In the genomic region with DNA sequence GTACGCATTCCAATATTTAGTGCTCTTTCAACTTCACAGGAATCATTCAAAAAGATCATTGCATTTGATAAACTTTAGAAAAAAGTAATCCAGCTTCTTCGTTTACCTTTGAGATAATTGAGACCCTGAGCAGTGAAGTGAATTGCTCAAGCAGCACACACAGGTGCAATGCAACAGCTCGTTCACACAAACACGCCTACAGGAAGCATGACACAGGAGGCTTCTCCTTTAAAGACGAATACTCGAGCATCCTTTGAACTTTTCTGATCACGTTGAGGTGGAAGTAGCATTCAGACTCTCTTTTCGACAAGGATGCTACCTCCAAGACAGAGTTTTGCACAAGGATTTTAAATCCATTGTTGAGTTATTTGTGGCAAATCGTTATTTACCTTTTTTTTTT, we compare ENCODE assay signal across 14 cellular contexts. TPM values are rescaled to one million over a fixed set of nuclear protein-coding genes. Genes with fewer than 3 reads are reported as not detected.
DNase-seq lines count a peak whose midpoint lies in the region; ATAC-seq, FAIRE-seq and TF ChIP-seq lines count a peak whose summit lies in the region.
"Had no signal": no experiment of that assay in that cellular context is flagged by ENCODE, and none has a peak within 500 bp of the region (broad histone marks: within the 10 kb centered on the region; RNA-seq: fewer than 3 reads in every experiment).

No MANE protein-coding gene starts in this region.

- no peak for TF ChIP-seq POLR2A in K562 (conservative IDR thresholded peaks at IDR 0.05)

- no peaks in the 10 kb centered on the region for H3F3A ChIP-seq in PC-3 (ENCODE audit: low read length, unreplicated experiment)

- no peak for DNase-seq in stimulated activated naive CD8-positive, alpha-beta T cell treated with anti-CD3 and anti-CD28 coated beads, Interleukin-15, Interleukin-2, amounts not matched to agents 100 U/mL and 50 U/mL, for 24 hours
- peak; percentile 27 for DNase-seq in activated CD4-positive, alpha-beta T cell treated with anti-CD3 and anti-CD28 coated beads, Interleukin-2, amount 50 U/mL, for 1 hour
- DNase-seq in K562 (ENCODE audit: extremely low read depth in 1 of 4, low spot score in 3 of 4) (no peak), PC-3 (no peak), tibial artery (no peak)
- DNase-seq: esophagus squamous epithelium, head of caudate nucleus, NCI-H1105, NCI-H2227 treated with DMSO at 0.1 percent for 48 hours, nephron progenitor cell, SHP77 treated with DMSO at 0.1 percent for 48 hours had no signal

- H3K9me1 ChIP-seq in K562 (ENCODE audit: control insufficient read depth, insufficient read depth, low read length), result no peaks in the 10 kb centered on the region

- H3K79me2 ChIP-seq in K562 (ENCODE audit: control insufficient read depth, insufficient read depth, low read length), result no peaks in the 10 kb centered on the region
- no peaks in the 10 kb centered on the region for H3K79me2 ChIP-seq in PC-3 (ENCODE audit: low read length)

- no peaks in the 10 kb centered on the region for H3K27me3 Mint-ChIP-seq in stimulated activated naive CD8-positive, alpha-beta T cell treated with anti-CD3 and anti-CD28 coated beads, Interleukin-15, Interleukin-2, amounts not matched to agents 100 ng/mL and 50 ng/mL, for 24 hours

- TF ChIP-seq EP300 in K562 (IDR thresholded peaks at IDR 0.05; ENCODE audit: low read length), result no peak

- no peaks in the 10 kb centered on the region for H3K4me1 ChIP-seq in K562 (replicated peaks in 1 of 2; ENCODE audit: control insufficient read depth in 2 of 2, insufficient read depth in 2 of 2, low read length in 2 of 2)
- peaks cover 7% of the 10 kb centered on the region; the same call in 1 of the 2 replicates for H3K4me1 ChIP-seq in PC-3 (ENCODE audit: insufficient read depth, low read length)
- peaks cover 0 to 16% (median 14%) of the 10 kb centered on the region in 4 donors for H3K4me1 ChIP-seq in tibial artery
- H3K4me1 ChIP-seq: esophagus squamous epithelium had no signal

- in situ Hi-C loops in K562 (cut with MboI), result loop anchor here (10.0 to 25.0 kb wide), 5 partner anchors 652 to 1402 kb away; no protein-coding TSS in a partner anchor

- H3K36me3 ChIP-seq in K562 (ENCODE audit: control insufficient read depth, insufficient read depth, low read length) (no peaks in the 10 kb centered on the region), PC-3 (ENCODE audit: low read depth, low read length) (no peaks in the 10 kb centered on the region), tibial artery (no peaks in the 10 kb centered on the region)
- H3K36me3 ChIP-seq: esophagus squamous epithelium had no signal

- peak; percentile 37 for FAIRE-seq in K562 (lab: Jason Lieb, UNC)

- no peak overlapping the region for H2AFZ ChIP-seq in K562 (ENCODE audit: low read depth, low read length)
- H2AFZ ChIP-seq in PC-3 (ENCODE audit: low read length), result no peak overlapping the region

- peak overlapping the region; percentile 52 for H3K4me3 Mint-ChIP-seq in stimulated activated naive CD8-positive, alpha-beta T cell treated with anti-CD3 and anti-CD28 coated beads, Interleukin-15, Interleukin-2, amounts not matched to agents 100 ng/mL and 50 ng/mL, for 24 hours
- H3K4me3 Mint-ChIP-seq: nephron progenitor cell had no signal

- no peak overlapping the region for H3K4me3 ChIP-seq in K562
- no peak overlapping the region for H3K4me3 ChIP-seq in PC-3 (ENCODE audit: low read length)
- H3K4me3 ChIP-seq in tibial artery, result no peak overlapping the region
- H3K4me3 ChIP-seq: coronary artery, esophagus squamous epithelium had no signal

- POLR2A ChIA-PET in K562 (lab: Yijun Ruan, JAX), result no interaction called here
- POLR2A ChIA-PET in PC-3 (lab: Charles Lee; ENCODE audit: unreplicated experiment), result no interaction called here

- H3K9ac ChIP-seq in K562 (ENCODE audit: insufficient read depth in 1 of 2, low read depth in 2 of 2, low read length in 2 of 2) (no peak overlapping the region), PC-3 (ENCODE audit: low read length) (no peak overlapping the region)

- no peaks in the 10 kb centered on the region for H4K20me1 ChIP-seq in K562 (replicated peaks; ENCODE audit: control insufficient read depth, insufficient read depth, low read length)
- no peaks in the 10 kb centered on the region for H4K20me1 ChIP-seq in PC-3 (ENCODE audit: low read length)

- TF ChIP-seq CTCF in K562 (IDR thresholded peaks at IDR 0.05 in 2 of 3, conservative IDR thresholded peaks at IDR 0.05 in 1 of 3; ENCODE audit: insufficient read depth in 2 of 3, low read depth in 1 of 3, low read length in 3 of 3), result no peak
- TF ChIP-seq CTCF in PC-3 (conservative IDR thresholded peaks at IDR 0.05; ENCODE audit: low read depth, low read length), result no peak
- no peak for TF ChIP-seq CTCF in tibial artery (IDR thresholded peaks at IDR 0.05)

- peaks cover 4% of the 10 kb centered on the region for H3K4me1 Mint-ChIP-seq in stimulated activated naive CD8-positive, alpha-beta T cell treated with anti-CD3 and anti-CD28 coated beads, Interleukin-15, Interleukin-2, amounts not matched to agents 100 ng/mL and 50 ng/mL, for 24 hours (ENCODE audit: low read depth)
- H3K4me1 Mint-ChIP-seq: nephron progenitor cell had no signal

- intact Hi-C loops in K562 (cut with micrococcal nuclease) (loop anchor here (10.0 kb wide), 1 partner anchor 760 kb away; no protein-coding TSS in a partner anchor), PC-3 (cut with micrococcal nuclease) (no loop called here), tibial artery (cut with DNase I; ENCODE audit: low total_unique reads) (no loop called here)

- no peak overlapping the region for H3K27ac Mint-ChIP-seq in stimulated activated naive CD8-positive, alpha-beta T cell treated with anti-CD3 and anti-CD28 coated beads, Interleukin-15, Interleukin-2, amounts not matched to agents 100 ng/mL and 50 ng/mL, for 24 hours
- H3K27ac Mint-ChIP-seq: nephron progenitor cell had no signal

- H3K9me3 Mint-ChIP-seq in stimulated activated naive CD8-positive, alpha-beta T cell treated with anti-CD3 and anti-CD28 coated beads, Interleukin-15, Interleukin-2, amounts not matched to agents 100 ng/mL and 50 ng/mL, for 24 hours, result no peaks in the 10 kb centered on the region
- H3K9me3 Mint-ChIP-seq: nephron progenitor cell had no signal

- CTCF ChIA-PET in K562 (lab: Yijun Ruan, JAX; ENCODE audit: low intra/inter-chr PET ratio), result no interaction called here
- CTCF ChIA-PET in PC-3 (lab: Charles Lee), result no interaction called here

- no peaks in the 10 kb centered on the region for H3K36me3 Mint-ChIP-seq in stimulated activated naive CD8-positive, alpha-beta T cell treated with anti-CD3 and anti-CD28 coated beads, Interleukin-15, Interleukin-2, amounts not matched to agents 100 ng/mL and 50 ng/mL, for 24 hours (ENCODE audit: low read depth)

- H3K27me3 ChIP-seq in K562 (ENCODE audit: control insufficient read depth in 2 of 2, insufficient read depth in 2 of 2, low read length in 2 of 2) (peaks cover 0 to 9% of the 10 kb centered on the region in 2 experiments; a peak in 1 of 5 replicates), PC-3 (ENCODE audit: low read length) (no peaks in the 10 kb centered on the region), tibial artery (no peaks in the 10 kb centered on the region)
- H3K27me3 ChIP-seq: esophagus squamous epithelium had no signal

- H3K4me2 ChIP-seq in K562 (ENCODE audit: insufficient read depth, low read length) (no peak overlapping the region), PC-3 (ENCODE audit: low read length) (no peak overlapping the region)

- no peaks in the 10 kb centered on the region for H3K9me2 ChIP-seq in PC-3 (replicated peaks; ENCODE audit: low read length)

- H3K27ac ChIP-seq in K562 (ENCODE audit: extremely low read depth, low read depth, low read length), result no peak overlapping the region
- H3K27ac ChIP-seq in PC-3 (ENCODE audit: low read length), result no peak overlapping the region
- H3K27ac ChIP-seq in tibial artery, result no peak overlapping the region
- H3K27ac ChIP-seq: coronary artery, esophagus squamous epithelium had no signal

- TF ChIP-seq RAD21 in K562 (CRISPR knock-in tag; conservative IDR thresholded peaks at IDR 0.05 in 1 of 2, IDR thresholded peaks at IDR 0.05 in 1 of 2), result no peak

- ATAC-seq in stimulated activated naive CD8-positive, alpha-beta T cell treated with anti-CD3 and anti-CD28 coated beads, Interleukin-15, Interleukin-2, amounts not matched to agents 100 U/mL and 50 U/mL, for 24 hours, result no peak
- ATAC-seq in K562 (no peak), PC-3 (no peak), esophagus mucosa (no peak)

- 17% methylated on average over 9 of the region's 9 CpGs for WGBS in K562 (ENCODE audit: insufficient coverage, low coverage, missing lambda C conversion rate)

- no TSS peak for BruUV-seq in K562 (replicated peaks; lab: Mats Ljungman, UMichigan)
- no TSS peak for BruUV-seq in PC-3 (replicated peaks; lab: Mats Ljungman, UMichigan)

- H3K9me3 ChIP-seq in K562 (replicated peaks; ENCODE audit: control insufficient read depth, insufficient read depth, low read depth, low read length) (no peaks in the 10 kb centered on the region), PC-3 (ENCODE audit: low read length) (no peaks in the 10 kb centered on the region), tibial artery (no peaks in the 10 kb centered on the region)
- H3K9me3 ChIP-seq: esophagus squamous epithelium had no signal

TF ChIP-seq in K562, 482 proteins besides CTCF, POLR2A, EP300 and RAD21 (continues in another document):
- no peak for TF ChIP-seq GTF2F1 (IDR thresholded peaks at IDR 0.05; ENCODE audit: low read depth, low read length)

RNA-seq across cellular contexts. Expression of a gene that starts 18.0 kb away (rescaled TPM):
- total RNA-seq in K562 (2011; cell fraction: chromatin; rRNA removed; ENCODE audit: low replicate concordance), result 20.2 and 20.9 TPM in 2 replicates
- 6.5 and 12.8 TPM in 2 replicates for total RNA-seq in K562 (2011; cell fraction: nucleolus; rRNA removed)
- total RNA-seq in K562 (2011; cell fraction: nucleoplasm; rRNA removed), result 11.2 and 12.5 TPM in 2 replicates
- total RNA-seq in K562 (2014; rRNA removed) (18.8 and 26.1 TPM in 2 replicates), K562 (2014; rRNA removed; fragmentation: Illumina TruSeq; extraction: Trizol) (28.7 and 28.9 TPM in 2 replicates), K562 (2015; rRNA removed; fragmentation: Illumina TruSeq; extraction: Trizol) (29.9 and 31.5 TPM in 2 replicates), K562 (2021) (27.7 and 29.1 TPM in 2 replicates), PC-3 (2014; rRNA removed) (21.2 and 26.0 TPM in 2 replicates), esophagus mucosa (48.9 TPM)
- polyA plus RNA-seq in K562 (2011; rRNA removed) (43.6 and 45.2 TPM in 2 replicates), K562 (2014; fragmentation: Illumina TruSeq; extraction: Trizol) (44.8 and 61.1 TPM in 2 replicates), K562 (2014; fragmentation: Nextera tagmentation; extraction: Ambion mirVana) (10 to 100 TPM; 60.0 to 67.3 TPM), K562 (2014; rRNA removed) (28.8 and 37.2 TPM in 2 replicates)
- 33.6 and 39.3 TPM in 2 replicates for polyA plus RNA-seq in K562 (2011; cell fraction: cytosol; rRNA removed)
- polyA plus RNA-seq in K562 (2011; cell fraction: nucleus; rRNA removed), result 13.3 and 17.7 TPM in 2 replicates
- polyA plus RNA-seq in K562 (2012), result 25.3 and 34.6 TPM in 2 replicates
- 34.7 and 35.3 TPM in 2 replicates for polyA minus RNA-seq in K562 (2011; rRNA and poly(A)+ RNA removed)
- polyA minus RNA-seq in K562 (2011; cell fraction: cytosol; rRNA and poly(A)+ RNA removed), result 13.1 and 19.8 TPM in 2 replicates
- 4.3 and 9.9 TPM in 2 replicates for polyA minus RNA-seq in K562 (2011; cell fraction: nucleus; rRNA and poly(A)+ RNA removed)
